ENCODE assay signal across 11 cellular contexts in the genomic region with DNA sequence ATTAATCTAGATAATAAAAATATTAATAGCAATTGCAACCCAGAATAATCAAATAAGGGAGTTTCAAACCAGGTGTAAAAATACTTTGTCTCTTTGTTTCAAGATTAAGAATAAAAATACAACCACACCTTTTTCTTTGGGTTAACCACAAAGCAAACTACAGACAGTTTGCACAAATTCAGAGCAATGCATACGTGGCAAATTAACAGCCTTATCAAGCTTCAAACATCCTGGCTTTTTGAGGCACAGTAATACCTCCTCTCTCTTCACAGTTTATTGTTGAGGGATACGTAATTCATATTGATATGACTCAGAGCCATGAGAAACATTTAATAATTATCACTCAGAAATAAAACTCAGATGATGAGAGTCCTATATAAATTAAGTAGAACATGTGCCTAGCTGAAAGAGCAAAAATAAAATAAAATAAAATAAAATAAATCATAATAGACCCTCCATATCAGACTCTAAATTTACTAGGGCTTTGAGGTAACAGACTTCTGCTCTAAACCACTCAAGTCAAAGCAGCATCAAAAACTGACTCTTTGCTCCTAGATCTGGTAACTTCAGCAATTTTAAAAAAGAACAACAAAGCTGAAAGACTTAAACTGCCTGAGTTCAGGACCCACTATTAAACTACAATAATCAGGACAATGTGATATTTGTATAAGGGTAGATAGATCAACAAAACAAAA. TPM values are rescaled to one million over a fixed set of nuclear protein-coding genes. Genes with fewer than 3 reads are reported as not detected.
DNase-seq lines count a peak whose midpoint lies in the region; ATAC-seq and TF ChIP-seq lines count a peak whose summit lies in the region.
"Had no signal": no experiment of that assay in that cellular context is flagged by ENCODE, and none has a peak within 500 bp of the region (broad histone marks: within the 10 kb centered on the region; RNA-seq: fewer than 3 reads in every experiment).

No MANE protein-coding gene starts in this region.

- H3K4me3 ChIP-seq in epithelial cell of esophagus (ENCODE audit: low read length) (no peak overlapping the region), brain microvascular endothelial cell (ENCODE audit: low read depth, low read length) (no peak overlapping the region)
- H3K4me3 ChIP-seq: dorsolateral prefrontal cortex, sigmoid colon had no signal

- peaks cover 4 to 17% of the 10 kb centered on the region in 2 donors for H3K36me3 Mint-ChIP-seq in stimulated activated naive B cell treated with anti-CD40 and anti-IgM and Interleukin-4, amounts not matched to agents 10 μg/mL and 1 μg/mL and 100 μg/mL, for 72 hours
- H3K36me3 Mint-ChIP-seq in type B pancreatic cell = peaks cover 7% of the 10 kb centered on the region

- no peak overlapping the region for H3K4me3 Mint-ChIP-seq in stimulated activated naive B cell treated with anti-CD40 and anti-IgM and Interleukin-4, amounts not matched to agents 10 μg/mL and 1 μg/mL and 100 μg/mL, for 72 hours
- no peak overlapping the region for H3K4me3 Mint-ChIP-seq in type B pancreatic cell

- ATAC-seq in GM18858 (IDR thresholded peaks at IDR 0.05; ENCODE audit: unreplicated experiment) = peak; percentile 47
- ATAC-seq in GM21723 (IDR thresholded peaks at IDR 0.05; ENCODE audit: unreplicated experiment) = peak; percentile 68
- no peak for ATAC-seq in stimulated activated naive B cell treated with anti-CD40 and anti-IgM and Interleukin-4, amounts not matched to agents 10 μg/mL and 1 μg/mL and 100 μg/mL, for 72 hours (replicated peaks)

- no peak overlapping the region for H3K27ac ChIP-seq in brain microvascular endothelial cell
- H3K27ac ChIP-seq: dorsolateral prefrontal cortex, sigmoid colon had no signal

- DNase-seq in NCI-H460 (ENCODE audit: extremely low read depth, low read depth) (peak; percentile 45), epithelial cell of esophagus (ENCODE audit: low read depth) (peak; percentile 24), COLO668 (lab: John Stamatoyannopoulos, UW; ENCODE audit: unreplicated experiment) (no peak), type B pancreatic cell (ENCODE audit: extremely low spot score, unreplicated experiment) (no peak), brain microvascular endothelial cell (no peak)
- no peak for DNase-seq in stimulated activated naive B cell treated with anti-CD40 and anti-IgM and Interleukin-4, amounts not matched to agents 10 μg/mL and 1 μg/mL and 100 μg/mL, for 72 hours
- DNase-seq: dorsolateral prefrontal cortex, NCI-H2227 treated with DMSO at 0.1 percent for 48 hours, sigmoid colon had no signal

- H3K36me3 ChIP-seq in brain microvascular endothelial cell (replicated peaks) = no peaks in the 10 kb centered on the region
- H3K36me3 ChIP-seq: sigmoid colon had no signal

- in situ Hi-C loops in brain microvascular endothelial cell (cut with HindIII; ENCODE audit: low pct_ligation_motif_present, low sequenced_read_pairs) = no loop called here

- TF ChIP-seq CTCF in epithelial cell of esophagus (IDR thresholded peaks at IDR 0.05; ENCODE audit: insufficient read depth, low read depth, low read length, missing control alignments) = no peak
- no peak for TF ChIP-seq CTCF in type B pancreatic cell (conservative IDR thresholded peaks at IDR 0.05)
- TF ChIP-seq CTCF in brain microvascular endothelial cell (IDR thresholded peaks at IDR 0.05; ENCODE audit: low read depth, low read length, missing control alignments) = no peak

- no peaks in the 10 kb centered on the region for H3K27me3 Mint-ChIP-seq in stimulated activated naive B cell treated with anti-CD40 and anti-IgM and Interleukin-4, amounts not matched to agents 10 μg/mL and 1 μg/mL and 100 μg/mL, for 72 hours
- H3K27me3 Mint-ChIP-seq in type B pancreatic cell = no peaks in the 10 kb centered on the region

- peaks cover 0 to 11% of the 10 kb centered on the region in 2 donors for H3K4me1 Mint-ChIP-seq in stimulated activated naive B cell treated with anti-CD40 and anti-IgM and Interleukin-4, amounts not matched to agents 10 μg/mL and 1 μg/mL and 100 μg/mL, for 72 hours
- peaks cover 20% of the 10 kb centered on the region for H3K4me1 Mint-ChIP-seq in type B pancreatic cell (ENCODE audit: unreplicated experiment)

- no peaks in the 10 kb centered on the region for H3K9me3 Mint-ChIP-seq in stimulated activated naive B cell treated with anti-CD40 and anti-IgM and Interleukin-4, amounts not matched to agents 10 μg/mL and 1 μg/mL and 100 μg/mL, for 72 hours
- H3K9me3 Mint-ChIP-seq in type B pancreatic cell = no peaks in the 10 kb centered on the region

- no peaks in the 10 kb centered on the region for H3K27me3 ChIP-seq in brain microvascular endothelial cell (replicated peaks)
- H3K27me3 ChIP-seq: dorsolateral prefrontal cortex, sigmoid colon had no signal

- H3K27ac Mint-ChIP-seq in stimulated activated naive B cell treated with anti-CD40 and anti-IgM and Interleukin-4, amounts not matched to agents 10 μg/mL and 1 μg/mL and 100 μg/mL, for 72 hours = no peak overlapping the region
- no peak overlapping the region for H3K27ac Mint-ChIP-seq in type B pancreatic cell

RNA-seq across cellular contexts. Expression of gene EDEM3, which starts 11.4 kb away (rescaled TPM):
- total RNA-seq in NCI-H460 (2014; rRNA removed; shearing (Covaris generic)) = 49.9 and 56.0 TPM in 2 replicates
- 27.6 and 48.0 TPM in 2 replicates for polyA plus RNA-seq in NCI-H460 (2014; cell fraction: nucleus; rRNA removed)
- 29.9 and 32.1 TPM in 2 replicates for total RNA-seq in type B pancreatic cell (ENCODE audit: low replicate concordance)

Comparison
In these comparisons a context has a peak if more than half of its experiments do, and no peak if none do; other contexts are left out.
1. ATAC-seq: peak in GM18858 (single experiment) and GM21723 (single experiment); none in stimulated activated naive B cell treated with anti-CD40 and anti-IgM and Interleukin-4, amounts not matched to agents 10 μg/mL and 1 μg/mL and 100 μg/mL, for 72 hours (0 of 2).
2. DNase-seq: peak in NCI-H460 (single experiment) and epithelial cell of esophagus (single experiment); none in COLO668 (single experiment), stimulated activated naive B cell treated with anti-CD40 and anti-IgM and Interleukin-4, amounts not matched to agents 10 μg/mL and 1 μg/mL and 100 μg/mL, for 72 hours (single experiment), type B pancreatic cell (single experiment) and brain microvascular endothelial cell (single experiment).